15 cellular contexts compared by ENCODE assay signal in the genomic region with DNA sequence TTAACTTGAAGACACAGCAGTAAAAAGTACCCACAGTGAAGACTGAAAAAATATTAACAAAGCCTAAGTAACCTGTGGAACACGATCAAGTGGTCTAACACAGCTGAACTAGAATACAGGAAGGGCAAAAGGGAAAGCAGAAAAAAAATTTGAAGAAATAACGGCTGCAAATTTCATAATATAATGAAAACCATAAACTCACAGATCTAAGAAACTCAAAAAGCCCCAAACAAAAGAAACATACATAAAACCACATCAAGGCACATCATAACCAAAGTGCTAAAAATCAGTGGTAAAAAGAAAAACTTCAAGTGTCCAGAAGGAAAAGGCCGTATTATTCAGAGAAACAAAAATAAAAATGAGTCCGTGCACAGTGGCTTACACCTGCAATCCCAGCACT. TPM values are rescaled to one million over a fixed set of nuclear protein-coding genes. Genes with fewer than 3 reads are reported as not detected.
DNase-seq lines count a peak whose midpoint lies in the region; ATAC-seq and TF ChIP-seq lines count a peak whose summit lies in the region.
"Had no signal": no experiment of that assay in that cellular context is flagged by ENCODE, and none has a peak within 500 bp of the region (broad histone marks: within the 10 kb centered on the region; RNA-seq: fewer than 3 reads in every experiment).

No MANE protein-coding gene starts in this region.

- H3K27ac ChIP-seq in transverse colon (no peak overlapping the region), heart left ventricle (no peak overlapping the region)
- H3K27ac ChIP-seq: colonic mucosa, neural progenitor cell had no signal

- H3K9me3 Mint-ChIP-seq in activated CD8-positive, alpha-beta memory T cell treated with anti-CD3 and anti-CD28 coated beads, Interleukin-2, amount 10 ng/mL, durations not matched to agents 7 days and 5 days (ENCODE audit: low read depth) = no peaks in the 10 kb centered on the region
- H3K9me3 Mint-ChIP-seq in central memory CD8-positive, alpha-beta T cell = no peaks in the 10 kb centered on the region
- no peaks in the 10 kb centered on the region for H3K9me3 Mint-ChIP-seq in stimulated activated effector memory CD8-positive, alpha-beta T cell treated with anti-CD3 and anti-CD28 coated beads, Interleukin-12 subunit alpha, Interleukin-12 subunit beta, amount 100 ng/mL, for 72 hours

- no peak for TF ChIP-seq EP300 in transverse colon (IDR thresholded peaks at IDR 0.05; ENCODE audit: low read depth)

- in situ Hi-C loops in transverse colon (cut with MboI; ENCODE audit: low pct_ligation_motif_present in 1 of 4, low pct_unique_long_range_greater_than_20kb in 1 of 4, low sequenced_read_pairs in 3 of 4) = no loop called here

- no peak for ATAC-seq in activated CD8-positive, alpha-beta memory T cell treated with anti-CD3 and anti-CD28 coated beads, Interleukin-2, amount 10 ng/mL, durations not matched to agents 7 days and 5 days
- ATAC-seq in central memory CD8-positive, alpha-beta T cell (replicated peaks; ENCODE audit: extremely low read depth, poor library complexity, severe bottlenecking) = no peak
- ATAC-seq in stimulated activated effector memory CD8-positive, alpha-beta T cell treated with anti-CD3 and anti-CD28 coated beads, Interleukin-12 subunit alpha, Interleukin-12 subunit beta, amount 100 ng/mL, for 72 hours = no peak
- no peak for ATAC-seq in heart left ventricle

- no peaks in the 10 kb centered on the region for H3K36me3 ChIP-seq in transverse colon
- peaks cover 0 to under 1% (median 0%) of the 10 kb centered on the region in 9 donors for H3K36me3 ChIP-seq in heart left ventricle
- H3K36me3 ChIP-seq: colonic mucosa, neural progenitor cell had no signal

- H3K27me3 Mint-ChIP-seq in activated CD8-positive, alpha-beta memory T cell treated with anti-CD3 and anti-CD28 coated beads, Interleukin-2, amount 10 ng/mL, durations not matched to agents 7 days and 5 days = no peaks in the 10 kb centered on the region
- H3K27me3 Mint-ChIP-seq in central memory CD8-positive, alpha-beta T cell = no peaks in the 10 kb centered on the region

- no peak for DNase-seq in activated CD8-positive, alpha-beta memory T cell treated with anti-CD3 and anti-CD28 coated beads, Interleukin-2, amount 10 ng/mL, durations not matched to agents 7 days and 5 days
- no peak for DNase-seq in activated CD8-positive, alpha-beta memory T cell treated with anti-CD3 and anti-CD28 coated beads, Interleukin-2, amount 50 U/mL, for 4 hours
- DNase-seq in MV-4-11 (lab: John Stamatoyannopoulos, UW) = peak; percentile 51
- no peak for DNase-seq in central memory CD8-positive, alpha-beta T cell (ENCODE audit: low spot score in 2 of 2)
- no peak for DNase-seq in stimulated activated effector memory CD8-positive, alpha-beta T cell treated with anti-CD3 and anti-CD28 coated beads, Interleukin-12 subunit alpha, Interleukin-12 subunit beta, amount 100 ng/mL, for 72 hours (ENCODE audit: low spot score in 2 of 2)
- no peak for DNase-seq in DMS53 (lab: John Stamatoyannopoulos, UW)
- DNase-seq in transverse colon = no peak
- no peak for DNase-seq in heart left ventricle
- DNase-seq: activated naive CD4-positive, alpha-beta T cell; colonic mucosa; NCI-H1105; NCI-H510A; SHP77; small intestine had no signal

- H3K4me1 ChIP-seq in transverse colon = peaks cover 0 to 26% (median 5%) of the 10 kb centered on the region in 4 donors
- peaks cover 0 to 37% (median 25%) of the 10 kb centered on the region in 12 donors for H3K4me1 ChIP-seq in heart left ventricle
- H3K4me1 ChIP-seq: colonic mucosa had no signal

- H3K27me3 ChIP-seq in transverse colon = no peaks in the 10 kb centered on the region
- H3K27me3 ChIP-seq in heart left ventricle = no peaks in the 10 kb centered on the region
- H3K27me3 ChIP-seq: colonic mucosa, neural progenitor cell had no signal

- H3K4me1 Mint-ChIP-seq in activated CD8-positive, alpha-beta memory T cell treated with anti-CD3 and anti-CD28 coated beads, Interleukin-2, amount 10 ng/mL, durations not matched to agents 7 days and 5 days = peaks cover 21% of the 10 kb centered on the region
- H3K4me1 Mint-ChIP-seq in central memory CD8-positive, alpha-beta T cell = peaks cover 66% of the 10 kb centered on the region
- peaks cover 59% of the 10 kb centered on the region for H3K4me1 Mint-ChIP-seq in stimulated activated effector memory CD8-positive, alpha-beta T cell treated with anti-CD3 and anti-CD28 coated beads, Interleukin-12 subunit alpha, Interleukin-12 subunit beta, amount 100 ng/mL, for 72 hours

- intact Hi-C loops in transverse colon (cut with DNase I; ENCODE audit: low total_unique reads) (no loop called here), heart left ventricle (cut with DNase I) (no loop called here)

- H3K9me3 ChIP-seq in transverse colon (no peaks in the 10 kb centered on the region), heart left ventricle (peaks cover 0 to 6% (median 0%) of the 10 kb centered on the region in 12 donors)
- H3K9me3 ChIP-seq: colonic mucosa had no signal

- H3K27ac Mint-ChIP-seq in activated CD8-positive, alpha-beta memory T cell treated with anti-CD3 and anti-CD28 coated beads, Interleukin-2, amount 10 ng/mL, durations not matched to agents 7 days and 5 days = peak overlapping the region; percentile 16
- no peak overlapping the region for H3K27ac Mint-ChIP-seq in central memory CD8-positive, alpha-beta T cell (ENCODE audit: low read depth)
- peak overlapping the region; percentile 24 for H3K27ac Mint-ChIP-seq in stimulated activated effector memory CD8-positive, alpha-beta T cell treated with anti-CD3 and anti-CD28 coated beads, Interleukin-12 subunit alpha, Interleukin-12 subunit beta, amount 100 ng/mL, for 72 hours
- H3K27ac Mint-ChIP-seq: neural progenitor cell had no signal

- CTCF ChIA-PET in activated CD8-positive, alpha-beta memory T cell treated with anti-CD3 and anti-CD28 coated beads, Interleukin-2, amount 10 ng/mL, durations not matched to agents 7 days and 5 days (lab: Charles Lee) = no interaction called here

- H3K36me3 Mint-ChIP-seq in activated CD8-positive, alpha-beta memory T cell treated with anti-CD3 and anti-CD28 coated beads, Interleukin-2, amount 10 ng/mL, durations not matched to agents 7 days and 5 days = peaks cover 6% of the 10 kb centered on the region
- H3K36me3 Mint-ChIP-seq in central memory CD8-positive, alpha-beta T cell (ENCODE audit: insufficient read depth) = peaks cover 4% of the 10 kb centered on the region
- peaks cover 11% of the 10 kb centered on the region for H3K36me3 Mint-ChIP-seq in stimulated activated effector memory CD8-positive, alpha-beta T cell treated with anti-CD3 and anti-CD28 coated beads, Interleukin-12 subunit alpha, Interleukin-12 subunit beta, amount 100 ng/mL, for 72 hours

- WGBS in transverse colon (ENCODE audit: low coverage in 1 of 2), 2 donors = 81 to 85% methylated on average over 4 of the region's 4 CpGs
- WGBS in heart left ventricle, 4 donors = 77 to 81% (median 79%) methylated on average over 4 of the region's 4 CpGs

- H3K4me3 ChIP-seq in transverse colon (no peak overlapping the region), heart left ventricle (no peak overlapping the region)
- H3K4me3 ChIP-seq: colonic mucosa, neural progenitor cell had no signal

- TF ChIP-seq POLR2A in transverse colon (IDR thresholded peaks at IDR 0.05) = no peak
- TF ChIP-seq POLR2A in heart left ventricle (IDR thresholded peaks at IDR 0.05) = no peak

- no peak for TF ChIP-seq CTCF in transverse colon (IDR thresholded peaks at IDR 0.05)
- no peak for TF ChIP-seq CTCF in heart left ventricle (IDR thresholded peaks at IDR 0.05)

- H3K4me3 Mint-ChIP-seq in activated CD8-positive, alpha-beta memory T cell treated with anti-CD3 and anti-CD28 coated beads, Interleukin-2, amount 10 ng/mL, durations not matched to agents 7 days and 5 days = peak overlapping the region; percentile 37
- H3K4me3 Mint-ChIP-seq in central memory CD8-positive, alpha-beta T cell = peak overlapping the region; percentile 30
- H3K4me3 Mint-ChIP-seq in stimulated activated effector memory CD8-positive, alpha-beta T cell treated with anti-CD3 and anti-CD28 coated beads, Interleukin-12 subunit alpha, Interleukin-12 subunit beta, amount 100 ng/mL, for 72 hours = peak overlapping the region; percentile 5
- H3K4me3 Mint-ChIP-seq: neural progenitor cell had no signal

RNA-seq across cellular contexts. Expression of a gene that starts 30.9 kb away (rescaled TPM):
- total RNA-seq in activated CD8-positive, alpha-beta memory T cell treated with anti-CD3 and anti-CD28 coated beads, Interleukin-2, amount 10 ng/mL, durations not matched to agents 7 days and 5 days = 10 to 100 TPM; 21.3 to 24.2 TPM
- 10 to 100 TPM; 34.7 to 45.4 (median 41.6) TPM for total RNA-seq in transverse colon
- total RNA-seq in heart left ventricle = 10 to 100 TPM; 16.1 to 48.2 (median 27.0) TPM
- polyA plus RNA-seq in heart left ventricle = 10 to 100 TPM in 1 of 2 donors, 1 to 10 TPM in 1; 8.2 to 16.6 TPM
